ENCODE assay signal across 22 cellular contexts in genomic region chr1:29485096-29485925, GRCh38.
DNase-seq lines count a peak whose midpoint lies in the region; ATAC-seq, FAIRE-seq and TF ChIP-seq lines count a peak whose summit lies in the region.
"Had no signal": no experiment of that assay in that cellular context is flagged by ENCODE, and none has a peak within 500 bp of the region (broad histone marks: within the 10 kb centered on the region; RNA-seq: fewer than 3 reads in every experiment).

No MANE protein-coding gene starts in this region.

- H3K14ac ChIP-seq in H1 (ENCODE audit: insufficient read length) = no peak overlapping the region

- no peaks in the 10 kb centered on the region for H3K9me3 ChIP-seq in H1 (ENCODE audit: insufficient read depth in 2 of 2, low read depth in 1 of 2, low read length in 1 of 2)
- H3K9me3 ChIP-seq: A549, Caco-2 had no signal

- H4K8ac ChIP-seq in H1 (ENCODE audit: extremely low read depth, insufficient read depth, low read length) = no peak overlapping the region

- H4K5ac ChIP-seq in H1 (ENCODE audit: insufficient read length, low read depth, low read length) = no peak overlapping the region

- H3K9ac ChIP-seq in H1 (replicated peaks in 1 of 4; ENCODE audit: extremely low read depth in 1 of 4, low read depth in 3 of 4, low read length in 3 of 4) = no peak overlapping the region

- H2AK5ac ChIP-seq in H1 (ENCODE audit: low read depth, low read length) = no peak overlapping the region

- no peak for TF ChIP-seq RAD21 in H1 (IDR thresholded peaks at IDR 0.05 in 1 of 2, conservative IDR thresholded peaks at IDR 0.05 in 1 of 2; ENCODE audit: low read depth in 2 of 2, low read length in 2 of 2)

- no peaks in the 10 kb centered on the region; the same call in 1 of the 2 replicates for H3K79me1 ChIP-seq in H1 (ENCODE audit: low read depth, low read length)

- CTCF ChIA-PET in activated CD8-positive, alpha-beta memory T cell treated with anti-CD3 and anti-CD28 coated beads, Interleukin-2, amount 10 ng/mL, durations not matched to agents 7 days and 5 days (lab: Charles Lee) = no interaction called here
- CTCF ChIA-PET in H1 (lab: Charles Lee; ENCODE audit: partially characterized antibody) = interaction anchor here (0.6 to 1.7 kb wide), 4 partner anchors 16 to 89 kb away, joined by 3 read pairs; no protein-coding TSS in a partner anchor

- H3K23ac ChIP-seq in H1 (ENCODE audit: insufficient read length) = no peak overlapping the region

- H4K91ac ChIP-seq in H1 (replicated peaks; ENCODE audit: insufficient read length, low read length) = no peak overlapping the region

- POLR2A ChIA-PET in H1 (lab: Charles Lee; ENCODE audit: partially characterized antibody) = interaction anchor here (0.5 to 1.1 kb wide), 4 partner anchors 15 to 685 kb away, joined by 3 read pairs; no protein-coding TSS in a partner anchor

- no peaks in the 10 kb centered on the region for H3K36me3 ChIP-seq in H1 (ENCODE audit: control insufficient read depth in 2 of 4, insufficient read depth in 4 of 4, low read length in 3 of 4)

- no peak overlapping the region for H3K18ac ChIP-seq in H1 (ENCODE audit: extremely low read depth, low read length)

- no peak overlapping the region for H3K4ac ChIP-seq in H1 (replicated peaks; ENCODE audit: insufficient read length, low read depth, low read length)

- no peaks in the 10 kb centered on the region for H4K20me1 ChIP-seq in H1 (replicated peaks in 1 of 2; ENCODE audit: control insufficient read depth in 1 of 2, insufficient read depth in 2 of 2, low read length in 2 of 2)

- H3K4me1 ChIP-seq in H1 (replicated peaks in 1 of 4; ENCODE audit: control insufficient read depth in 3 of 4, insufficient read depth in 4 of 4, low read length in 3 of 4) = peaks cover 0 to under 1% (median 0%) of the 10 kb centered on the region in 4 experiments; a peak in 2 of 7 replicates
- H3K4me1 ChIP-seq: A549, Caco-2 had no signal

- TF ChIP-seq CTCF in H1 (IDR thresholded peaks at IDR 0.05; ENCODE audit: control extremely low read depth in 1 of 3, insufficient read depth in 1 of 3, low read depth in 1 of 3, low read length in 3 of 3) (no peak), neural crest cell (conservative IDR thresholded peaks at IDR 0.05) (no peak)

- no peaks in the 10 kb centered on the region; a peak in 2 of 7 replicates for H3K27me3 ChIP-seq in H1 (replicated peaks in 1 of 4; ENCODE audit: control insufficient read depth in 3 of 4, extremely low read depth in 1 of 4, insufficient read depth in 3 of 4, low read length in 3 of 4)

- H3K27me3 Mint-ChIP-seq in activated CD8-positive, alpha-beta memory T cell treated with anti-CD3 and anti-CD28 coated beads, Interleukin-2, amount 10 ng/mL, durations not matched to agents 7 days and 5 days = no peaks in the 10 kb centered on the region
- H3K27me3 Mint-ChIP-seq in neural crest cell (ENCODE audit: low read depth) = peaks cover 18% of the 10 kb centered on the region

- no peak overlapping the region for H2BK120ac ChIP-seq in H1 (replicated peaks; ENCODE audit: low read depth, low read length)

- no peak overlapping the region for H3K4me3 Mint-ChIP-seq in activated CD8-positive, alpha-beta memory T cell treated with anti-CD3 and anti-CD28 coated beads, Interleukin-2, amount 10 ng/mL, durations not matched to agents 7 days and 5 days
- H3K4me3 Mint-ChIP-seq in neural crest cell = no peak overlapping the region
- H3K4me3 Mint-ChIP-seq: CD4-positive, alpha-beta T cell; GM23338; HFFc6 had no signal

- no peak overlapping the region for H2BK5ac ChIP-seq in H1 (ENCODE audit: low read depth, low read length)

- no peak overlapping the region for H2BK12ac ChIP-seq in H1 (ENCODE audit: low read depth, low read length)

- no peak overlapping the region for H2AFZ ChIP-seq in H1 (ENCODE audit: low read length)
- H2AFZ ChIP-seq: GM23338 had no signal

- no peak overlapping the region for H3K27ac ChIP-seq in H1 (ENCODE audit: low read depth, low read length)
- H3K27ac ChIP-seq: 22Rv1, A549, C4-2B, HL-60 had no signal

- no peak overlapping the region for H2BK15ac ChIP-seq in H1 (ENCODE audit: low read length)

- no peak overlapping the region for H3K56ac ChIP-seq in H1 (replicated peaks; ENCODE audit: insufficient read length, low read depth, low read length)

- H3K36me3 Mint-ChIP-seq in activated CD8-positive, alpha-beta memory T cell treated with anti-CD3 and anti-CD28 coated beads, Interleukin-2, amount 10 ng/mL, durations not matched to agents 7 days and 5 days = no peaks in the 10 kb centered on the region
- H3K36me3 Mint-ChIP-seq in neural crest cell (ENCODE audit: low read depth) = no peaks in the 10 kb centered on the region

- no peak overlapping the region for H3K4me3 ChIP-seq in H1 (ENCODE audit: extremely low read depth in 1 of 4, insufficient read depth in 2 of 4, low read depth in 3 of 4, low read length in 4 of 4)
- H3K4me3 ChIP-seq: A549, GM23338 had no signal

- peak; percentile 31 for DNase-seq in activated CD8-positive, alpha-beta memory T cell treated with anti-CD3 and anti-CD28 coated beads, Interleukin-2, amount 10 ng/mL, durations not matched to agents 7 days and 5 days
- no peak for DNase-seq in activated CD8-positive, alpha-beta memory T cell treated with anti-CD3 and anti-CD28 coated beads, Interleukin-2, amount 50 U/mL, for 48 hours
- DNase-seq in H1 (ENCODE audit: low read depth in 1 of 2, low spot score in 2 of 2) = no peak
- no peak for DNase-seq in neural crest cell (ENCODE audit: low read depth, low spot score)
- peak; percentile 37 for DNase-seq in ureter (ENCODE audit: low spot score)
- DNase-seq in MV-4-11 (lab: John Stamatoyannopoulos, UW) = no peak
- DNase-seq: AML-193; Caco-2; CD4-positive, alpha-beta T cell; H7; HFFc6 had no signal

- FAIRE-seq in H1 (lab: Jason Lieb, UNC) = no peak
- FAIRE-seq: A549, D721Med, G401.6, GM12891, GM18507 had no signal

- H3K9me3 Mint-ChIP-seq in activated CD8-positive, alpha-beta memory T cell treated with anti-CD3 and anti-CD28 coated beads, Interleukin-2, amount 10 ng/mL, durations not matched to agents 7 days and 5 days (ENCODE audit: low read depth) = no peaks in the 10 kb centered on the region
- H3K9me3 Mint-ChIP-seq in neural crest cell = no peaks in the 10 kb centered on the region
- H3K9me3 Mint-ChIP-seq: GM23338 had no signal

- TF ChIP-seq EP300 in H1 (IDR thresholded peaks at IDR 0.05; ENCODE audit: borderline replicate concordance in 1 of 2, low read depth in 2 of 2, low read length in 2 of 2) = no peak

- TF ChIP-seq POLR2A in H1 (IDR thresholded peaks at IDR 0.05; ENCODE audit: control extremely low read depth in 1 of 2, low read depth in 2 of 2, low read length in 2 of 2) (no peak), GM18505 (IDR thresholded peaks at IDR 0.05; ENCODE audit: borderline replicate concordance, extremely low read depth, insufficient read depth, insufficient read length) (no peak)

- H3K4me2 ChIP-seq in H1 (ENCODE audit: insufficient read depth in 1 of 2, low read depth in 2 of 2, low read length in 2 of 2) = no peak overlapping the region
- H3K4me2 ChIP-seq: A549, GM23338 had no signal

- H3K27ac Mint-ChIP-seq in activated CD8-positive, alpha-beta memory T cell treated with anti-CD3 and anti-CD28 coated beads, Interleukin-2, amount 10 ng/mL, durations not matched to agents 7 days and 5 days = no peak overlapping the region
- peak overlapping the region; percentile 48 for H3K27ac Mint-ChIP-seq in neural crest cell (ENCODE audit: unreplicated experiment)
- H3K27ac Mint-ChIP-seq: CD4-positive, alpha-beta T cell; GM23338; HFFc6 had no signal

- H3K79me2 ChIP-seq in H1 (ENCODE audit: control insufficient read depth in 1 of 2, insufficient read depth in 2 of 2, low read length in 2 of 2) = no peaks in the 10 kb centered on the region

- H3K23me2 ChIP-seq in H1 (ENCODE audit: low read depth, low read length) = no peaks in the 10 kb centered on the region

- no peaks in the 10 kb centered on the region for H3K4me1 Mint-ChIP-seq in activated CD8-positive, alpha-beta memory T cell treated with anti-CD3 and anti-CD28 coated beads, Interleukin-2, amount 10 ng/mL, durations not matched to agents 7 days and 5 days
- H3K4me1 Mint-ChIP-seq in neural crest cell = peaks cover 4% of the 10 kb centered on the region

- 0 out of 2 replicates have a peak overlapping the region, but pooled peaks have one; percentile 43 for H2BK20ac ChIP-seq in H1 (ENCODE audit: low read length)

- WGBS in H1 (ENCODE audit: extremely low coverage in 1 of 2, insufficient coverage in 1 of 2, insufficient read length in 1 of 2, insufficient replicate concordance in 2 of 2, low coverage in 1 of 2, low lambda C conversion rate in 2 of 2, missing lambda C conversion rate in 1 of 2), 2 experiments = 92% methylated on average over 5 of the region's 5 CpGs; no CpG with 5 or more reads in 1 of the 2 experiments

- no peak for ATAC-seq in activated CD8-positive, alpha-beta memory T cell treated with anti-CD3 and anti-CD28 coated beads, Interleukin-2, amount 10 ng/mL, durations not matched to agents 7 days and 5 days
- ATAC-seq in GM18505 (IDR thresholded peaks at IDR 0.05; ENCODE audit: unreplicated experiment) = no peak
- ATAC-seq: A549, GM23338, HCT116 had no signal

TF ChIP-seq in H1, 55 proteins besides CTCF, POLR2A, EP300 and RAD21:
- no peak for TF ChIP-seq TAF7 (optimal IDR thresholded peaks at IDR 0.05; ENCODE audit: borderline replicate concordance, low read depth, low read length)
- TF ChIP-seq MAX (IDR thresholded peaks at IDR 0.05) = no peak
- TF ChIP-seq RNF2 (IDR thresholded peaks at IDR 0.05; ENCODE audit: borderline replicate concordance, low read depth, low read length, missing control alignments, poor library complexity, severe bottlenecking) = no peak
- TF ChIP-seq RFX5 (IDR thresholded peaks at IDR 0.05; ENCODE audit: borderline replicate concordance, low read depth, low read length) = no peak

Comparison
In these comparisons a context has a peak if more than half of its experiments do, and no peak if none do; other contexts are left out.
1. DNase-seq: peak in activated CD8-positive, alpha-beta memory T cell treated with anti-CD3 and anti-CD28 coated beads, Interleukin-2, amount 10 ng/mL, durations not matched to agents 7 days and 5 days (single experiment) and ureter (single experiment); none in activated CD8-positive, alpha-beta memory T cell treated with anti-CD3 and anti-CD28 coated beads, Interleukin-2, amount 50 U/mL, for 48 hours (single experiment), H1 (0 of 2), neural crest cell (single experiment) and MV-4-11 (single experiment).